ENCODE assay signal across 1 cellular context in the genomic region with DNA sequence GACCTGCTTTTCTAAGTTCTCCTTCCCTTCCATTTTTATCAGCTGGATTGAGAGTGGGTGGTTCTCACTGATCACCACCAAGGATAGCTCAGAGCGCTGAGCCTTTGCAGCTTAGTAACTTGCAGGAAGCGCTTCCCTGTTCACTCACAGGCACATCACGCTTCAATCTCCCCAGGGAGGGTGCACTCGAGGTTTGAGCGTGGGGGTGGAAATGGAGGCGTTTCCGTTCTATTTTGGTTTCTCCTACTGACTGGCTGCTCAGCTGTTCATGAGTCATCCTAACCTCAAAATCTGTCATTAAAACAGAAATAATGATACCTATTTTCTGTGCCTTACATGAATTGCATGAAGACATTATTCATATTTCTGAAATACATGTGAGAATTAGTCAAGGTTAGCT.
TF ChIP-seq lines count a peak whose summit lies in the region.

No MANE protein-coding gene starts in this region.

TF ChIP-seq in K562, 482 proteins besides CTCF, POLR2A, EP300 and RAD21 (continued from another document and continues in another):
- TF ChIP-seq, protein P1, sequence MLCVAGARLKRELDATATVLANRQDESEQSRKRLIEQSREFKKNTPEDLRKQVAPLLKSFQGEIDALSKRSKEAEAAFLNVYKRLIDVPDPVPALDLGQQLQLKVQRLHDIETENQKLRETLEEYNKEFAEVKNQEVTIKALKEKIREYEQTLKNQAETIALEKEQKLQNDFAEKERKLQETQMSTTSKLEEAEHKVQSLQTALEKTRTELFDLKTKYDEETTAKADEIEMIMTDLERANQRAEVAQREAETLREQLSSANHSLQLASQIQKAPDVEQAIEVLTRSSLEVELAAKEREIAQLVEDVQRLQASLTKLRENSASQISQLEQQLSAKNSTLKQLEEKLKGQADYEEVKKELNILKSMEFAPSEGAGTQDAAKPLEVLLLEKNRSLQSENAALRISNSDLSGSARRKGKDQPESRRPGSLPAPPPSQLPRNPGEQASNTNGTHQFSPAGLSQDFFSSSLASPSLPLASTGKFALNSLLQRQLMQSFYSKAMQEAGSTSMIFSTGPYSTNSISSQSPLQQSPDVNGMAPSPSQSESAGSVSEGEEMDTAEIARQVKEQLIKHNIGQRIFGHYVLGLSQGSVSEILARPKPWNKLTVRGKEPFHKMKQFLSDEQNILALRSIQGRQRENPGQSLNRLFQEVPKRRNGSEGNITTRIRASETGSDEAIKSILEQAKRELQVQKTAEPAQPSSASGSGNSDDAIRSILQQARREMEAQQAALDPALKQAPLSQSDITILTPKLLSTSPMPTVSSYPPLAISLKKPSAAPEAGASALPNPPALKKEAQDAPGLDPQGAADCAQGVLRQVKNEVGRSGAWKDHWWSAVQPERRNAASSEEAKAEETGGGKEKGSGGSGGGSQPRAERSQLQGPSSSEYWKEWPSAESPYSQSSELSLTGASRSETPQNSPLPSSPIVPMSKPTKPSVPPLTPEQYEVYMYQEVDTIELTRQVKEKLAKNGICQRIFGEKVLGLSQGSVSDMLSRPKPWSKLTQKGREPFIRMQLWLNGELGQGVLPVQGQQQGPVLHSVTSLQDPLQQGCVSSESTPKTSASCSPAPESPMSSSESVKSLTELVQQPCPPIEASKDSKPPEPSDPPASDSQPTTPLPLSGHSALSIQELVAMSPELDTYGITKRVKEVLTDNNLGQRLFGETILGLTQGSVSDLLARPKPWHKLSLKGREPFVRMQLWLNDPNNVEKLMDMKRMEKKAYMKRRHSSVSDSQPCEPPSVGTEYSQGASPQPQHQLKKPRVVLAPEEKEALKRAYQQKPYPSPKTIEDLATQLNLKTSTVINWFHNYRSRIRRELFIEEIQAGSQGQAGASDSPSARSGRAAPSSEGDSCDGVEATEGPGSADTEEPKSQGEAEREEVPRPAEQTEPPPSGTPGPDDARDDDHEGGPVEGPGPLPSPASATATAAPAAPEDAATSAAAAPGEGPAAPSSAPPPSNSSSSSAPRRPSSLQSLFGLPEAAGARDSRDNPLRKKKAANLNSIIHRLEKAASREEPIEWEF (CRISPR knock-in tag; IDR thresholded peaks at IDR 0.05): no peak
- no peak for TF ChIP-seq ZNF134 (CRISPR knock-in tag; conservative IDR thresholded peaks at IDR 0.05)
- TF ChIP-seq SMC3 (conservative IDR thresholded peaks at IDR 0.05; ENCODE audit: insufficient read depth, low read depth, low read length): no peak
- TF ChIP-seq ILK (tag; IDR thresholded peaks at IDR 0.05; ENCODE audit: borderline replicate concordance, low read depth): no peak
- TF ChIP-seq MEIS2 (IDR thresholded peaks at IDR 0.05; ENCODE audit: partially characterized antibody): peak; percentile 5
- TF ChIP-seq, protein P2, sequence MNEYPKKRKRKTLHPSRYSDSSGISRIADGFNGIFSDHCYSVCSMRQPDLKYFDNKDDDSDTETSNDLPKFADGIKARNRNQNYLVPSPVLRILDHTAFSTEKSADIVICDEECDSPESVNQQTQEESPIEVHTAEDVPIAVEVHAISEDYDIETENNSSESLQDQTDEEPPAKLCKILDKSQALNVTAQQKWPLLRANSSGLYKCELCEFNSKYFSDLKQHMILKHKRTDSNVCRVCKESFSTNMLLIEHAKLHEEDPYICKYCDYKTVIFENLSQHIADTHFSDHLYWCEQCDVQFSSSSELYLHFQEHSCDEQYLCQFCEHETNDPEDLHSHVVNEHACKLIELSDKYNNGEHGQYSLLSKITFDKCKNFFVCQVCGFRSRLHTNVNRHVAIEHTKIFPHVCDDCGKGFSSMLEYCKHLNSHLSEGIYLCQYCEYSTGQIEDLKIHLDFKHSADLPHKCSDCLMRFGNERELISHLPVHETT (CRISPR knock-in tag; conservative IDR thresholded peaks at IDR 0.05 in 1 of 2, IDR thresholded peaks at IDR 0.05 in 1 of 2): no peak
- no peak for TF ChIP-seq WHSC1 (IDR thresholded peaks at IDR 0.05; ENCODE audit: low read length)
- no peak for TF ChIP-seq ADNP (tag; IDR thresholded peaks at IDR 0.05)
- no peak for TF ChIP-seq CBX5 (IDR thresholded peaks at IDR 0.05; ENCODE audit: borderline replicate concordance, low read depth)
- no peak for TF ChIP-seq NFXL1 (CRISPR knock-in tag; IDR thresholded peaks at IDR 0.05)
- TF ChIP-seq MTF1 (CRISPR knock-in tag; IDR thresholded peaks at IDR 0.05; ENCODE audit: borderline replicate concordance): no peak
- no peak for TF ChIP-seq GABPB2 (CRISPR knock-in tag; conservative IDR thresholded peaks at IDR 0.05)
- TF ChIP-seq HEY1 (CRISPR knock-in tag; IDR thresholded peaks at IDR 0.05; ENCODE audit: borderline replicate concordance): no peak
- TF ChIP-seq ZNF143 (CRISPR knock-in tag; IDR thresholded peaks at IDR 0.05): no peak
- TF ChIP-seq, protein P3, sequence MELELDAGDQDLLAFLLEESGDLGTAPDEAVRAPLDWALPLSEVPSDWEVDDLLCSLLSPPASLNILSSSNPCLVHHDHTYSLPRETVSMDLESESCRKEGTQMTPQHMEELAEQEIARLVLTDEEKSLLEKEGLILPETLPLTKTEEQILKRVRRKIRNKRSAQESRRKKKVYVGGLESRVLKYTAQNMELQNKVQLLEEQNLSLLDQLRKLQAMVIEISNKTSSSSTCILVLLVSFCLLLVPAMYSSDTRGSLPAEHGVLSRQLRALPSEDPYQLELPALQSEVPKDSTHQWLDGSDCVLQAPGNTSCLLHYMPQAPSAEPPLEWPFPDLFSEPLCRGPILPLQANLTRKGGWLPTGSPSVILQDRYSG (tag; conservative IDR thresholded peaks at IDR 0.05; ENCODE audit: low read depth): no peak
- no peak for TF ChIP-seq PTTG1 (tag; IDR thresholded peaks at IDR 0.05; ENCODE audit: low read depth)
- TF ChIP-seq, protein P4, sequence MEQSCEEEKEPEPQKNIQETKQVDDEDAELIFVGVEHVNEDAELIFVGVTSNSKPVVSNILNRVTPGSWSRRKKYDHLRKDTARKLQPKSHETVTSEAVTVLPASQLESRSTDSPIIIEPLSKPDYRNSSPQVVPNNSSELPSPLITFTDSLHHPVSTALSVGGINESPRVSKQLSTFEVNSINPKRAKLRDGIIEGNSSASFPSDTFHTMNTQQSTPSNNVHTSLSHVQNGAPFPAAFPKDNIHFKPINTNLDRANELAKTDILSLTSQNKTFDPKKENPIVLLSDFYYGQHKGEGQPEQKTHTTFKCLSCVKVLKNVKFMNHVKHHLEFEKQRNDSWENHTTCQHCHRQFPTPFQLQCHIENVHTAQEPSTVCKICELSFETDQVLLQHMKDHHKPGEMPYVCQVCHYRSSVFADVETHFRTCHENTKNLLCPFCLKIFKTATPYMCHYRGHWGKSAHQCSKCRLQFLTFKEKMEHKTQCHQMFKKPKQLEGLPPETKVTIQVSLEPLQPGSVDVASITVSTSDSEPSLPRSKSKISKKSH (CRISPR knock-in tag; IDR thresholded peaks at IDR 0.05): no peak
- peak; percentile 21; the same call in 1 of the 2 replicates for TF ChIP-seq BHLHE40 (IDR thresholded peaks at IDR 0.05; ENCODE audit: low read length)
- TF ChIP-seq, protein P5, sequence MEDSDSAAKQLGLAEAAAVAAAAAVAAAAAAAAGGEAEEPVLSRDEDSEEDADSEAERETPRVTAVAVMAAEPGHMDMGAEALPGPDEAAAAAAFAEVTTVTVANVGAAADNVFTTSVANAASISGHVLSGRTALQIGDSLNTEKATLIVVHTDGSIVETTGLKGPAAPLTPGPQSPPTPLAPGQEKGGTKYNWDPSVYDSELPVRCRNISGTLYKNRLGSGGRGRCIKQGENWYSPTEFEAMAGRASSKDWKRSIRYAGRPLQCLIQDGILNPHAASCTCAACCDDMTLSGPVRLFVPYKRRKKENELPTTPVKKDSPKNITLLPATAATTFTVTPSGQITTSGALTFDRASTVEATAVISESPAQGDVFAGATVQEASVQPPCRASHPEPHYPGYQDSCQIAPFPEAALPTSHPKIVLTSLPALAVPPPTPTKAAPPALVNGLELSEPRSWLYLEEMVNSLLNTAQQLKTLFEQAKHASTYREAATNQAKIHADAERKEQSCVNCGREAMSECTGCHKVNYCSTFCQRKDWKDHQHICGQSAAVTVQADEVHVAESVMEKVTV (CRISPR knock-in tag; IDR thresholded peaks at IDR 0.05): no peak
- no peak for TF ChIP-seq E2F3 (CRISPR knock-in tag; IDR thresholded peaks at IDR 0.05)
- TF ChIP-seq TAF7 (tag; IDR thresholded peaks at IDR 0.05): no peak
- no peak for TF ChIP-seq ZNF584 (CRISPR knock-in tag; IDR thresholded peaks at IDR 0.05; ENCODE audit: low read depth)
- no peak for TF ChIP-seq ZNF431 (CRISPR knock-in tag; IDR thresholded peaks at IDR 0.05)
- TF ChIP-seq EZH2 (IDR thresholded peaks at IDR 0.05; ENCODE audit: borderline replicate concordance, low read depth, low read length): no peak
- no peak for TF ChIP-seq ZFX (CRISPR knock-in tag; IDR thresholded peaks at IDR 0.05)
- TF ChIP-seq RFX1 (IDR thresholded peaks at IDR 0.05): no peak
- TF ChIP-seq HLTF (IDR thresholded peaks at IDR 0.05): no peak
- no peak for TF ChIP-seq BRD9 (IDR thresholded peaks at IDR 0.05; ENCODE audit: low read depth, partially characterized antibody)
- TF ChIP-seq TCFL5 (CRISPR knock-in tag; conservative IDR thresholded peaks at IDR 0.05): no peak
- TF ChIP-seq CEBPG (CRISPR knock-in tag; IDR thresholded peaks at IDR 0.05): no peak
- TF ChIP-seq CEBPG (tag; conservative IDR thresholded peaks at IDR 0.05 in 1 of 2, IDR thresholded peaks at IDR 0.05 in 1 of 2): no peak
- TF ChIP-seq, protein P6, sequence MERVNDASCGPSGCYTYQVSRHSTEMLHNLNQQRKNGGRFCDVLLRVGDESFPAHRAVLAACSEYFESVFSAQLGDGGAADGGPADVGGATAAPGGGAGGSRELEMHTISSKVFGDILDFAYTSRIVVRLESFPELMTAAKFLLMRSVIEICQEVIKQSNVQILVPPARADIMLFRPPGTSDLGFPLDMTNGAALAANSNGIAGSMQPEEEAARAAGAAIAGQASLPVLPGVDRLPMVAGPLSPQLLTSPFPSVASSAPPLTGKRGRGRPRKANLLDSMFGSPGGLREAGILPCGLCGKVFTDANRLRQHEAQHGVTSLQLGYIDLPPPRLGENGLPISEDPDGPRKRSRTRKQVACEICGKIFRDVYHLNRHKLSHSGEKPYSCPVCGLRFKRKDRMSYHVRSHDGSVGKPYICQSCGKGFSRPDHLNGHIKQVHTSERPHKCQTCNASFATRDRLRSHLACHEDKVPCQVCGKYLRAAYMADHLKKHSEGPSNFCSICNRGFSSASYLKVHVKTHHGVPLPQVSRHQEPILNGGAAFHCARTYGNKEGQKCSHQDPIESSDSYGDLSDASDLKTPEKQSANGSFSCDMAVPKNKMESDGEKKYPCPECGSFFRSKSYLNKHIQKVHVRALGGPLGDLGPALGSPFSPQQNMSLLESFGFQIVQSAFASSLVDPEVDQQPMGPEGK (CRISPR knock-in tag; IDR thresholded peaks at IDR 0.05; ENCODE audit: borderline replicate concordance): no peak
- TF ChIP-seq CBFB (CRISPR knock-in tag; IDR thresholded peaks at IDR 0.05): no peak
- TF ChIP-seq, protein P7, sequence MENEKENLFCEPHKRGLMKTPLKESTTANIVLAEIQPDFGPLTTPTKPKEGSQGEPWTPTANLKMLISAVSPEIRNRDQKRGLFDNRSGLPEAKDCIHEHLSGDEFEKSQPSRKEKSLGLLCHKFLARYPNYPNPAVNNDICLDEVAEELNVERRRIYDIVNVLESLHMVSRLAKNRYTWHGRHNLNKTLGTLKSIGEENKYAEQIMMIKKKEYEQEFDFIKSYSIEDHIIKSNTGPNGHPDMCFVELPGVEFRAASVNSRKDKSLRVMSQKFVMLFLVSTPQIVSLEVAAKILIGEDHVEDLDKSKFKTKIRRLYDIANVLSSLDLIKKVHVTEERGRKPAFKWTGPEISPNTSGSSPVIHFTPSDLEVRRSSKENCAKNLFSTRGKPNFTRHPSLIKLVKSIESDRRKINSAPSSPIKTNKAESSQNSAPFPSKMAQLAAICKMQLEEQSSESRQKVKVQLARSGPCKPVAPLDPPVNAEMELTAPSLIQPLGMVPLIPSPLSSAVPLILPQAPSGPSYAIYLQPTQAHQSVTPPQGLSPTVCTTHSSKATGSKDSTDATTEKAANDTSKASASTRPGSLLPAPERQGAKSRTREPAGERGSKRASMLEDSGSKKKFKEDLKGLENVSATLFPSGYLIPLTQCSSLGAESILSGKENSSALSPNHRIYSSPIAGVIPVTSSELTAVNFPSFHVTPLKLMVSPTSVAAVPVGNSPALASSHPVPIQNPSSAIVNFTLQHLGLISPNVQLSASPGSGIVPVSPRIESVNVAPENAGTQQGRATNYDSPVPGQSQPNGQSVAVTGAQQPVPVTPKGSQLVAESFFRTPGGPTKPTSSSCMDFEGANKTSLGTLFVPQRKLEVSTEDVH (IDR thresholded peaks at IDR 0.05; ENCODE audit: low read depth, partially characterized antibody): no peak
- TF ChIP-seq GABPA (tag; conservative IDR thresholded peaks at IDR 0.05; ENCODE audit: low read depth): 0 out of 2 replicates have a peak, but pooled peaks have one; percentile 28
- TF ChIP-seq GTF2E2 (tag; IDR thresholded peaks at IDR 0.05): no peak
- TF ChIP-seq JUND (IDR thresholded peaks at IDR 0.05; ENCODE audit: borderline replicate concordance, low read depth, low read length): peak; percentile 87
- TF ChIP-seq JUND (tag; IDR thresholded peaks at IDR 0.05; ENCODE audit: borderline replicate concordance, low read depth, low read length): peak; percentile 93; the same call in 2 of the 3 replicates
- TF ChIP-seq PHTF2 (CRISPR knock-in tag; IDR thresholded peaks at IDR 0.05): no peak
- TF ChIP-seq ATF7 (IDR thresholded peaks at IDR 0.05): peak; percentile 52; the same call in 1 of the 2 replicates
- TF ChIP-seq BRCA1 (IDR thresholded peaks at IDR 0.05): no peak
- no peak for TF ChIP-seq BRCA1 (CRISPR knock-in tag; IDR thresholded peaks at IDR 0.05)
- TF ChIP-seq, protein P8, sequence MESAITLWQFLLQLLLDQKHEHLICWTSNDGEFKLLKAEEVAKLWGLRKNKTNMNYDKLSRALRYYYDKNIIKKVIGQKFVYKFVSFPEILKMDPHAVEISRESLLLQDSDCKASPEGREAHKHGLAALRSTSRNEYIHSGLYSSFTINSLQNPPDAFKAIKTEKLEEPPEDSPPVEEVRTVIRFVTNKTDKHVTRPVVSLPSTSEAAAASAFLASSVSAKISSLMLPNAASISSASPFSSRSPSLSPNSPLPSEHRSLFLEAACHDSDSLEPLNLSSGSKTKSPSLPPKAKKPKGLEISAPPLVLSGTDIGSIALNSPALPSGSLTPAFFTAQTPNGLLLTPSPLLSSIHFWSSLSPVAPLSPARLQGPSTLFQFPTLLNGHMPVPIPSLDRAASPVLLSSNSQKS (CRISPR knock-in tag; IDR thresholded peaks at IDR 0.05): no peak
- TF ChIP-seq CSDE1 (IDR thresholded peaks at IDR 0.05): no peak
- no peak for TF ChIP-seq ZNF23 (CRISPR knock-in tag; IDR thresholded peaks at IDR 0.05)
- TF ChIP-seq U2AF1 (optimal IDR thresholded peaks at IDR 0.05; ENCODE audit: low read depth, low read length): no peak
- TF ChIP-seq, protein P9, sequence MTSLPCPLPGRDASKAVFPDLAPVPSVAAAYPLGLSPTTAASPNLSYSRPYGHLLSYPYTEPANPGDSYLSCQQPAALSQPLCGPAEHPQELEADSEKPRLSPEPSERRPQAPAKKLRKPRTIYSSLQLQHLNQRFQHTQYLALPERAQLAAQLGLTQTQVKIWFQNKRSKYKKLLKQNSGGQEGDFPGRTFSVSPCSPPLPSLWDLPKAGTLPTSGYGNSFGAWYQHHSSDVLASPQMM (CRISPR knock-in tag; IDR thresholded peaks at IDR 0.05): no peak
- TF ChIP-seq ZNF583 (CRISPR knock-in tag; IDR thresholded peaks at IDR 0.05): no peak
- TF ChIP-seq FOXM1 (IDR thresholded peaks at IDR 0.05; ENCODE audit: low read depth): no peak
- TF ChIP-seq FOXM1 (CRISPR knock-in tag; IDR thresholded peaks at IDR 0.05; ENCODE audit: low read depth): no peak
- no peak for TF ChIP-seq ZKSCAN1 (IDR thresholded peaks at IDR 0.05; ENCODE audit: low read depth, low read length)
